In genomic region chr21:14452842-14453241, GRCh38 we compare ENCODE assay signal across 13 cellular contexts.
DNase-seq lines count a peak whose midpoint lies in the region; ATAC-seq lines count a peak whose summit lies in the region.
"Had no signal": no experiment of that assay in that cellular context is flagged by ENCODE, and none has a peak within 500 bp of the region (broad histone marks: within the 10 kb centered on the region; RNA-seq: fewer than 3 reads in every experiment).

No MANE protein-coding gene starts in this region.

- no peak for DNase-seq in activated naive CD4-positive, alpha-beta T cell treated with anti-CD3 and anti-CD28 coated beads, Interleukin-2, amount 50 U/mL, for 16 hours
- DNase-seq in NCI-H187 (lab: John Stamatoyannopoulos, UW) (no peak), DMS 273 treated with DMSO at 0.1 percent for 48 hours (lab: John Stamatoyannopoulos, UW) (no peak), pons (ENCODE audit: low spot score) (no peak), NCI-H1436 (lab: John Stamatoyannopoulos, UW) (no peak)
- DNase-seq: aorta, Calu3, cortex of kidney, NCI-H1105, NCI-H2227 treated with DMSO at 0.1 percent for 48 hours had no signal

- H3K4me1 Mint-ChIP-seq in activated naive CD4-positive, alpha-beta T cell treated with anti-CD3 and anti-CD28 coated beads, Interleukin-2, amount 50 U/mL, for 24 hours, result peaks cover 26% of the 10 kb centered on the region
- peaks cover 28% of the 10 kb centered on the region for H3K4me1 Mint-ChIP-seq in activated T-helper 17 cell treated with anti-CD3 and anti-CD28 coated beads, Interleukin-2, amount 50 U/mL, for 72 hours

- no peaks in the 10 kb centered on the region for H3K27me3 Mint-ChIP-seq in activated naive CD4-positive, alpha-beta T cell treated with anti-CD3 and anti-CD28 coated beads, Interleukin-2, amount 50 U/mL, for 24 hours
- no peaks in the 10 kb centered on the region for H3K27me3 Mint-ChIP-seq in activated T-helper 17 cell treated with anti-CD3 and anti-CD28 coated beads, Interleukin-2, amount 50 U/mL, for 72 hours

- no peaks in the 10 kb centered on the region for H3K9me3 Mint-ChIP-seq in activated naive CD4-positive, alpha-beta T cell treated with anti-CD3 and anti-CD28 coated beads, Interleukin-2, amount 50 U/mL, for 24 hours
- H3K9me3 Mint-ChIP-seq in activated T-helper 17 cell treated with anti-CD3 and anti-CD28 coated beads, Interleukin-2, amount 50 U/mL, for 72 hours, result no peaks in the 10 kb centered on the region

- peak; percentile 6 for ATAC-seq in HG02852 (IDR thresholded peaks at IDR 0.05; ENCODE audit: unreplicated experiment)
- peak; percentile 5 for ATAC-seq in activated T-helper 17 cell treated with anti-CD3 and anti-CD28 coated beads, Interleukin-2, amount 50 U/mL, for 72 hours (replicated peaks)

- peak overlapping the region; percentile 57 for H3K27ac Mint-ChIP-seq in activated naive CD4-positive, alpha-beta T cell treated with anti-CD3 and anti-CD28 coated beads, Interleukin-2, amount 50 U/mL, for 24 hours
- H3K27ac Mint-ChIP-seq in activated T-helper 17 cell treated with anti-CD3 and anti-CD28 coated beads, Interleukin-2, amount 50 U/mL, for 72 hours, result peak overlapping the region; percentile 95

- no peak overlapping the region for H3K4me3 Mint-ChIP-seq in activated naive CD4-positive, alpha-beta T cell treated with anti-CD3 and anti-CD28 coated beads, Interleukin-2, amount 50 U/mL, for 24 hours
- peak overlapping the region; percentile 74 for H3K4me3 Mint-ChIP-seq in activated T-helper 17 cell treated with anti-CD3 and anti-CD28 coated beads, Interleukin-2, amount 50 U/mL, for 72 hours

- H3K36me3 Mint-ChIP-seq in activated naive CD4-positive, alpha-beta T cell treated with anti-CD3 and anti-CD28 coated beads, Interleukin-2, amount 50 U/mL, for 24 hours, result no peaks in the 10 kb centered on the region
- no peaks in the 10 kb centered on the region for H3K36me3 Mint-ChIP-seq in activated T-helper 17 cell treated with anti-CD3 and anti-CD28 coated beads, Interleukin-2, amount 50 U/mL, for 72 hours (ENCODE audit: low read depth)
